Comparison of ENCODE assay signal across 24 cellular contexts in genomic region chr9:34502471-34503335, GRCh38. TPM values are rescaled to one million over a fixed set of nuclear protein-coding genes. Genes with fewer than 3 reads are reported as not detected.
DNase-seq lines count a peak whose midpoint lies in the region; ATAC-seq and TF ChIP-seq lines count a peak whose summit lies in the region.
"Had no signal": no experiment of that assay in that cellular context is flagged by ENCODE, and none has a peak within 500 bp of the region (broad histone marks: within the 10 kb centered on the region; RNA-seq: fewer than 3 reads in every experiment).

No MANE protein-coding gene starts in this region.

- WGBS in stomach, 5 donors: 30 to 62% (median 40%) methylated on average over 12 to 17 of the region's 17 CpGs

- no peaks in the 10 kb centered on the region for H3K9me3 ChIP-seq in osteoblast (ENCODE audit: low read depth, low read length)
- H3K9me3 ChIP-seq in stomach: no peaks in the 10 kb centered on the region
- H3K9me3 ChIP-seq: A549 had no signal

- TF ChIP-seq EP300 in stomach (IDR thresholded peaks at IDR 0.05): no peak

- peaks cover 10% of the 10 kb centered on the region for H3K27me3 Mint-ChIP-seq in brain
- H3K27me3 Mint-ChIP-seq: activated CD4-positive, alpha-beta memory T cell treated with anti-CD3 and anti-CD28 coated beads for 36 hours had no signal

- DNase-seq in cardiac septum (ENCODE audit: low spot score) (peak; percentile 9), left cardiac atrium (no peak), osteoblast (ENCODE audit: insufficient read length, low spot score, missing footprints) (peak; percentile 65), stomach (no peak)
- DNase-seq in central memory CD4-positive, alpha-beta T cell: no peak
- DNase-seq: activated CD4-positive, alpha-beta memory T cell treated with anti-CD3 and anti-CD28 coated beads for 36 hours; activated naive CD4-positive, alpha-beta T cell treated with anti-CD3 and anti-CD28 coated beads for 36 hours; DMS153; GF-D8; kidney glomerular epithelial cell; NCI-H1417 treated with DMSO at 0.1 percent for 48 hours; stimulated activated CD4-positive, alpha-beta T cell treated with anti-CD3 and anti-CD28 coated beads, Interleukin-1b, Interleukin-23, amount 100 ng/mL, for 48 hours had no signal

- peak overlapping the region; percentile 81 to 95 (median 87) for H3K27ac Mint-ChIP-seq in brain
- H3K27ac Mint-ChIP-seq: activated CD4-positive, alpha-beta memory T cell treated with anti-CD3 and anti-CD28 coated beads for 36 hours; activated naive CD4-positive, alpha-beta T cell treated with anti-CD3 and anti-CD28 coated beads for 36 hours had no signal

- H2AFZ ChIP-seq in osteoblast (ENCODE audit: low read length): no peak overlapping the region

- H3K4me1 ChIP-seq in osteoblast (ENCODE audit: insufficient read depth, low read length) (peaks cover 6% of the 10 kb centered on the region), stomach (peaks cover 18 to 27% (median 21%) of the 10 kb centered on the region in 4 donors)

- no peak for TF ChIP-seq POLR2A in stomach (IDR thresholded peaks at IDR 0.05)

- no peaks in the 10 kb centered on the region for H3K36me3 Mint-ChIP-seq in brain
- H3K36me3 Mint-ChIP-seq: activated CD4-positive, alpha-beta memory T cell treated with anti-CD3 and anti-CD28 coated beads for 36 hours; CD14-positive monocyte had no signal

- H4K20me1 ChIP-seq in osteoblast (ENCODE audit: insufficient read depth, low read length): no peaks in the 10 kb centered on the region

- TF ChIP-seq CTCF in brain (conservative IDR thresholded peaks at IDR 0.05) (no peak), osteoblast (IDR thresholded peaks at IDR 0.05; ENCODE audit: extremely low read depth, low read depth, low read length) (no peak), stomach (IDR thresholded peaks at IDR 0.05) (no peak)

- intact Hi-C loops in cardiac septum (cut with DNase I) (loop anchor here (2.0 to 10.0 kb wide), 3 partner anchors 44 to 168 kb away; no protein-coding TSS in a partner anchor), left cardiac atrium (cut with DNase I) (loop anchor here (5.0 to 10.0 kb wide), 3 partner anchors 90 to 168 kb away; no protein-coding TSS in a partner anchor), stomach (cut with DNase I; ENCODE audit: low total_unique reads) (no loop called here)

- no peak overlapping the region for H3K4me3 ChIP-seq in osteoblast (ENCODE audit: insufficient read depth, low read length)
- H3K4me3 ChIP-seq in stomach: no peak overlapping the region
- H3K4me3 ChIP-seq: A549, GM12878 had no signal

- peak overlapping the region in 1 of 5 experiments; percentile 52 for H3K4me3 Mint-ChIP-seq in brain
- H3K4me3 Mint-ChIP-seq: activated CD4-positive, alpha-beta memory T cell treated with anti-CD3 and anti-CD28 coated beads for 36 hours; activated naive CD4-positive, alpha-beta T cell treated with anti-CD3 and anti-CD28 coated beads for 36 hours; CD14-positive monocyte had no signal

- H3K27me3 ChIP-seq in osteoblast (ENCODE audit: insufficient read depth, low read length): peaks cover 17% of the 10 kb centered on the region
- peaks cover 0 to 1% (median 0%) of the 10 kb centered on the region in 3 donors for H3K27me3 ChIP-seq in stomach

- no peaks in the 10 kb centered on the region for H3K79me2 ChIP-seq in osteoblast (ENCODE audit: insufficient read depth, low read length)

- ATAC-seq in left cardiac atrium (no peak), HG02870 (IDR thresholded peaks at IDR 0.05; ENCODE audit: unreplicated experiment) (no peak), GM21723 (IDR thresholded peaks at IDR 0.05; ENCODE audit: unreplicated experiment) (no peak)
- ATAC-seq: GM12878 had no signal

- H3K4me1 Mint-ChIP-seq in brain: peaks cover 79% of the 10 kb centered on the region

- H3K36me3 ChIP-seq in osteoblast (ENCODE audit: insufficient read depth, low read length) (no peaks in the 10 kb centered on the region), stomach (no peaks in the 10 kb centered on the region)
- H3K36me3 ChIP-seq: WERI-Rb-1 had no signal

- H3K27ac ChIP-seq in osteoblast (ENCODE audit: low read depth, low read length) (no peak overlapping the region), stomach (peak overlapping the region in 2 of 5 donors; percentile 2 to 21)
- H3K27ac ChIP-seq: A549, WERI-Rb-1 had no signal

- H3K9me3 Mint-ChIP-seq in brain: peaks cover 0 to 4% (median 4%) of the 10 kb centered on the region in 5 experiments
- H3K9me3 Mint-ChIP-seq: activated CD4-positive, alpha-beta memory T cell treated with anti-CD3 and anti-CD28 coated beads for 36 hours; activated naive CD4-positive, alpha-beta T cell treated with anti-CD3 and anti-CD28 coated beads for 36 hours; CD14-positive monocyte had no signal

- H3K4me2 ChIP-seq in osteoblast (ENCODE audit: insufficient read depth, low read length): no peak overlapping the region
- H3K4me2 ChIP-seq: A549 had no signal

RNA-seq across cellular contexts. Expression of gene ENHO, which starts 20.1 kb away (rescaled TPM):
- total RNA-seq in cardiac septum: 1.3 TPM
- total RNA-seq in left cardiac atrium: under 1 TPM; 0.56 to 0.60 TPM
- 211 TPM for polyA plus RNA-seq in brain (ENCODE audit: insufficient read depth, low read depth, low replicate concordance)
- under 0.01 and 0.29 TPM in 2 replicates for total RNA-seq in osteoblast
- 10 to 100 TPM in 1 of 5 donors, 1 to 10 TPM in 2, not detected in 2; 1.2 to 17.8 (median 5.0) TPM for total RNA-seq in stomach
- 10 to 100 TPM in 2 of 3 donors, 1 to 10 TPM in 1; 3.3 to 63.8 (median 29.7) TPM for polyA plus RNA-seq in stomach
- total RNA-seq: aorta, GM12878 had no signal
- polyA plus RNA-seq: aorta, GM12878 had no signal

RNA-seq across cellular contexts. Expression of gene DNAI1, which starts 44.1 kb away (rescaled TPM):
- total RNA-seq in cardiac septum: 0.30 TPM
- under 1 TPM in 1 of 2 donors, not detected in 1; 0.29 TPM for total RNA-seq in left cardiac atrium
- polyA plus RNA-seq in brain (ENCODE audit: insufficient read depth, low read depth, low replicate concordance): 1.7 TPM
- total RNA-seq in osteoblast: 47.4 TPM in 1 of 2 replicates, not detected in the other
- total RNA-seq in stomach: 1 to 10 TPM in 1 of 5 donors, not detected in 4; 1.0 TPM
- under 1 TPM in 1 of 3 donors, not detected in 2; 0.31 TPM for polyA plus RNA-seq in stomach
- total RNA-seq: aorta, GM12878, HT1080, LHCN-M2, mononuclear cell, Right ventricle myocardium inferior had no signal
- polyA plus RNA-seq: aorta, CD14-positive monocyte, GM12878 had no signal

RNA-seq across cellular contexts. Expression of gene FAM219A, which starts 44.3 kb away (rescaled TPM):
- 39.1 TPM for total RNA-seq in cardiac septum
- total RNA-seq in left cardiac atrium: 10 to 100 TPM; 22.7 to 27.9 TPM
- polyA plus RNA-seq in brain (ENCODE audit: insufficient read depth, low read depth, low replicate concordance): 42.7 TPM
- 8.5 and 9.4 TPM in 2 replicates for total RNA-seq in osteoblast
- 10 to 100 TPM in 2 of 5 donors, 1 to 10 TPM in 3; 2.3 to 12.1 (median 8.7) TPM for total RNA-seq in stomach
- 10 to 100 TPM in 1 of 3 donors, 1 to 10 TPM in 2; 4.1 to 10.1 (median 5.1) TPM for polyA plus RNA-seq in stomach

Comparison
In these comparisons a context has a peak if more than half of its experiments do, and no peak if none do; other contexts are left out.
1. DNase-seq: peak in cardiac septum (single experiment) and osteoblast (single experiment); none in left cardiac atrium (single experiment), stomach (single experiment) and central memory CD4-positive, alpha-beta T cell (single experiment).